8 cellular contexts compared by ENCODE assay signal in the genomic region with DNA sequence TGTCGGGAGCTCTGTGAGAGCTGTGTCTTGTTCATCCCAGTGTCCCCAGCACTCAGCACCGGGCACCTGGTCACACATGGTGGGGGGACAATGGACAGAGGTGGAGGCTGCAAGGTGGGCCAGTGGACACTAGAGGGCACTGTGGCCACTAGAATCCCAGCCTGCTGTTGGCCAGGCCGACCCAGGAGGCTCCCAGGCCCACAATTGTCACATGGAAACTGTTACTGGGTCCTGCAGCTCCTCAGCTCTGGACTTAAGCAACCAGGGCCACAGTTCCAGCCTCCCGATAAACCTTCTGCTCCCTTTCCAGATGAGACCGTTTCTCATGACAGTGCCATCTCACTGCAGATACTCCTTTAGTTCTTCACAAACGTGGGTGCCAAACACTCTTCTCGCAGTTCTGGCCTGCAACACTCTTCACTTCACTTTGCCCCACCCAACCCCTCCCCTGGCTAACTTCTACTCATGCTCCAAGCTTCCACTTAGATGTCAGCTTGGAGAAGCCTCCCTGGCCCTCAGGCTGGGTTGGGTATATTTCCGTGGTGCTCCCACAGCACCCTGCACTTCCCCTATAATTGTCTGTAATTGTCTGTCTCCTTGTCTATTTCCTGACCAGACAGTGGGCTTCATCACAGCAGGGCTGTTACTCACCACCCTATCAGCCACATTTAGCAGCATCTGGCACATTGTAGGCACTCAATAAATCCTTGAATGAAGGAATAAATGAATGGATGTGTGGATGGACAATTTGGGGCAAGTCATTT. TPM values are rescaled to one million over a fixed set of nuclear protein-coding genes. Genes with fewer than 3 reads are reported as not detected.
DNase-seq lines count a peak whose midpoint lies in the region; ATAC-seq and TF ChIP-seq lines count a peak whose summit lies in the region.

No MANE protein-coding gene starts in this region.

- H3K4me1 ChIP-seq in SJCRH30 (no peaks in the 10 kb centered on the region), heart right ventricle (peaks cover 8 to 60% (median 31%) of the 10 kb centered on the region in 9 donors)

- H3K4me3 ChIP-seq in HL-60 (replicated peaks; ENCODE audit: insufficient read depth, low read length) (no peak overlapping the region), SJCRH30 (no peak overlapping the region), heart right ventricle (no peak overlapping the region)

- H3K27me3 ChIP-seq in HL-60 (ENCODE audit: insufficient read depth, poor library complexity, severe bottlenecking) = no peaks in the 10 kb centered on the region
- no peaks in the 10 kb centered on the region for H3K27me3 ChIP-seq in SJCRH30
- H3K27me3 ChIP-seq in heart right ventricle = peaks cover 0 to 54% (median 0%) of the 10 kb centered on the region in 7 donors

- DNase-seq in NCI-H1417 (lab: John Stamatoyannopoulos, UW) = peak; percentile 15 to 78 (median 56)
- DNase-seq in NCI-H1417 treated with DMSO at 0.1 percent for 48 hours (lab: John Stamatoyannopoulos, UW) = no peak
- peak in 1 of 2 experiments; percentile 46 for DNase-seq in HL-60 (ENCODE audit: low read depth in 1 of 2, low spot score in 1 of 2)
- DNase-seq in SJCRH30 = peak; percentile 19 to 62
- DNase-seq in activated naive CD8-positive, alpha-beta T cell treated with anti-CD3 and anti-CD28 coated beads, Interleukin-2, amount 50 U/mL, for 24 hours = peak; percentile 58
- peak; percentile 40 to 54 for DNase-seq in heart right ventricle
- DNase-seq in retina = peak; percentile 88
- no peak for DNase-seq in T1000 (lab: John Stamatoyannopoulos, UW)

- H3K36me3 ChIP-seq in SJCRH30 = no peaks in the 10 kb centered on the region
- H3K36me3 ChIP-seq in heart right ventricle = no peaks in the 10 kb centered on the region

- ATAC-seq in activated naive CD8-positive, alpha-beta T cell treated with anti-CD3 and anti-CD28 coated beads, Interleukin-2, amount 50 U/mL, for 24 hours = peak; percentile 58
- peak in 7 of 8 donors; percentile 28 to 46 (median 35) for ATAC-seq in heart right ventricle

- H3K4me3 Mint-ChIP-seq in activated naive CD8-positive, alpha-beta T cell treated with anti-CD3 and anti-CD28 coated beads, Interleukin-2, amount 50 U/mL, for 24 hours = no peak overlapping the region

- 21 to 27% methylated on average over 7 to 8 of the region's 8 CpGs for whole genome bisulfite sequencing in heart right ventricle, 2 donors

- H3K27me3 Mint-ChIP-seq in activated naive CD8-positive, alpha-beta T cell treated with anti-CD3 and anti-CD28 coated beads, Interleukin-2, amount 50 U/mL, for 24 hours = no peaks in the 10 kb centered on the region

- H3K4me1 Mint-ChIP-seq in activated naive CD8-positive, alpha-beta T cell treated with anti-CD3 and anti-CD28 coated beads, Interleukin-2, amount 50 U/mL, for 24 hours = peaks cover 31% of the 10 kb centered on the region

- H3K9me3 Mint-ChIP-seq in activated naive CD8-positive, alpha-beta T cell treated with anti-CD3 and anti-CD28 coated beads, Interleukin-2, amount 50 U/mL, for 24 hours = no peaks in the 10 kb centered on the region

- TF ChIP-seq CTCF in HL-60 (IDR thresholded peaks at IDR 0.05; ENCODE audit: insufficient read depth, low read length) = peak; percentile 36
- peak; percentile 52 to 90 (median 76) for TF ChIP-seq CTCF in heart right ventricle (IDR thresholded peaks at IDR 0.05)

- intact Hi-C loops in heart right ventricle (cut with DNase I) = loop anchor here in 5 of 10 donors (5.0 to 10.0 kb wide), 2 partner anchors 32 to 150 kb away; a partner anchor contains a TSS

- no peak overlapping the region for H3K27ac Mint-ChIP-seq in activated naive CD8-positive, alpha-beta T cell treated with anti-CD3 and anti-CD28 coated beads, Interleukin-2, amount 50 U/mL, for 24 hours

- H3K36me3 Mint-ChIP-seq in activated naive CD8-positive, alpha-beta T cell treated with anti-CD3 and anti-CD28 coated beads, Interleukin-2, amount 50 U/mL, for 24 hours (ENCODE audit: low read depth) = no peaks in the 10 kb centered on the region

- H3K27ac ChIP-seq in HL-60 (replicated peaks) (no peak overlapping the region), SJCRH30 (no peak overlapping the region), heart right ventricle (peak overlapping the region in 1 of 10 donors; percentile 22)

- no peaks in the 10 kb centered on the region for H3K9me3 ChIP-seq in SJCRH30 (replicated peaks)
- no peaks in the 10 kb centered on the region for H3K9me3 ChIP-seq in heart right ventricle

RNA-seq across cellular contexts. Expression of a gene that starts 3.5 kb away (rescaled TPM):
- total RNA-seq in SJCRH30 (2014; rRNA removed; shearing (Covaris generic)) = 1.8 and 2.2 TPM in 2 replicates
- total RNA-seq in heart right ventricle = 10 to 100 TPM in 6 of 10 donors, 1 to 10 TPM in 4; 8.6 to 13.3 (median 10.7) TPM
- polyA plus RNA-seq in heart right ventricle = 10 to 100 TPM in 1 of 2 donors, 1 to 10 TPM in 1; 7.9 to 19.4 TPM

RNA-seq across cellular contexts. Expression of a gene that starts 59.9 kb away (rescaled TPM):
- 38.7 and 48.7 TPM in 2 replicates for total RNA-seq in SJCRH30 (2014; rRNA removed; shearing (Covaris generic))
- total RNA-seq in heart right ventricle = 10 to 100 TPM; 26.0 to 56.1 (median 34.5) TPM
- 10 to 100 TPM; 16.4 to 26.0 TPM for polyA plus RNA-seq in heart right ventricle

Comparison
In these comparisons a context has a peak if more than half of its experiments do, and no peak if none do; other contexts are left out.
1. DNase-seq: peak in NCI-H1417 (3 of 3), SJCRH30 (2 of 2), activated naive CD8-positive, alpha-beta T cell treated with anti-CD3 and anti-CD28 coated beads, Interleukin-2, amount 50 U/mL, for 24 hours (single experiment), heart right ventricle (2 of 2) and retina (single experiment); none in NCI-H1417 treated with DMSO at 0.1 percent for 48 hours (single experiment) and T1000 (single experiment).